ENCODE assay signal across 31 cellular contexts in genomic region chr1:117571496-117571895, GRCh38. TPM values are rescaled to one million over a fixed set of nuclear protein-coding genes. Genes with fewer than 3 reads are reported as not detected.
DNase-seq lines count a peak whose midpoint lies in the region; ATAC-seq, FAIRE-seq and TF ChIP-seq lines count a peak whose summit lies in the region.
"Had no signal": no experiment of that assay in that cellular context is flagged by ENCODE, and none has a peak within 500 bp of the region (broad histone marks: within the 10 kb centered on the region; RNA-seq: fewer than 3 reads in every experiment).

No MANE protein-coding gene starts in this region.

- H3K4me3 ChIP-seq in CD4-positive, CD25-positive, alpha-beta regulatory T cell (ENCODE audit: low read depth, low read length) = no peak overlapping the region
- no peak overlapping the region for H3K4me3 ChIP-seq in small intestine (ENCODE audit: low read depth in 1 of 2, low read length in 2 of 2)
- H3K4me3 ChIP-seq: gastrocnemius medialis, GM23338, left ventricle myocardium inferior, smooth muscle cell had no signal

- no peaks in the 10 kb centered on the region for H3K36me3 Mint-ChIP-seq in CD4-positive, CD25-positive, alpha-beta regulatory T cell
- H3K36me3 Mint-ChIP-seq in T-cell = no peaks in the 10 kb centered on the region
- H3K36me3 Mint-ChIP-seq: mesothelial cell of epicardium; naive thymus-derived CD8-positive, alpha-beta T cell; WTC11 had no signal

- no peak for TF ChIP-seq POLR2A in GM12892 (IDR thresholded peaks at IDR 0.05; ENCODE audit: low read depth, low read length)

- intact Hi-C loops in left colon (cut with DNase I, micrococcal nuclease) = no loop called here

- H3K27ac Mint-ChIP-seq in CD4-positive, CD25-positive, alpha-beta regulatory T cell = peak overlapping the region in 2 of 3 donors; percentile 55 to 71
- H3K27ac Mint-ChIP-seq in T-cell = peak overlapping the region; percentile 1 to 78
- H3K27ac Mint-ChIP-seq: GM23338, mesothelial cell of epicardium, WTC11 had no signal

- POLR2A ChIA-PET in T-cell (lab: Charles Lee) = interaction anchor here in 1 of 2 donors (0.6 kb wide), 1 partner anchor 42 kb away, joined by 3 read pairs; no protein-coding TSS in a partner anchor

- H3K27ac ChIP-seq in CD4-positive, CD25-positive, alpha-beta regulatory T cell (ENCODE audit: insufficient read depth, low read length, poor library complexity, severe bottlenecking) = no peak overlapping the region
- no peak overlapping the region for H3K27ac ChIP-seq in small intestine (ENCODE audit: low read depth in 1 of 2, low read length in 1 of 2)
- H3K27ac ChIP-seq: gastrocnemius medialis, left ventricle myocardium inferior had no signal

- H3K4me1 ChIP-seq in CD4-positive, CD25-positive, alpha-beta regulatory T cell (ENCODE audit: control insufficient read depth, insufficient read depth, low read length, poor library complexity, severe bottlenecking) = peaks cover 20% of the 10 kb centered on the region
- H3K4me1 ChIP-seq in small intestine (ENCODE audit: control insufficient read depth in 2 of 2, insufficient read depth in 1 of 2, low read depth in 1 of 2, low read length in 1 of 2) = no peaks in the 10 kb centered on the region
- H3K4me1 ChIP-seq: gastrocnemius medialis, left ventricle myocardium inferior had no signal

- peaks cover 5 to 35% (median 21%) of the 10 kb centered on the region in 4 donors for H3K4me1 Mint-ChIP-seq in CD4-positive, CD25-positive, alpha-beta regulatory T cell
- peaks cover 21 to 36% (median 25%) of the 10 kb centered on the region in 3 donors for H3K4me1 Mint-ChIP-seq in T-cell

- ATAC-seq in CD4-positive, CD25-positive, alpha-beta regulatory T cell (ENCODE audit: low read depth in 2 of 2) = no peak
- no peak for ATAC-seq in T-cell (replicated peaks in 1 of 4)
- peak; percentile 66 for ATAC-seq in left colon
- no peak for ATAC-seq in GM19324 (IDR thresholded peaks at IDR 0.05; ENCODE audit: low FRiP score, unreplicated experiment)
- ATAC-seq: gastrocnemius medialis; naive thymus-derived CD8-positive, alpha-beta T cell had no signal

- CTCF ChIA-PET in T-cell (lab: Charles Lee) = interaction anchor here in 1 of 2 donors (0.6 kb wide), 1 partner anchor 59 kb away, joined by 8 read pairs; no protein-coding TSS in a partner anchor

- H3K27me3 ChIP-seq in CD4-positive, CD25-positive, alpha-beta regulatory T cell (ENCODE audit: control insufficient read depth, insufficient read depth, low read length) = no peaks in the 10 kb centered on the region
- H3K27me3 ChIP-seq in small intestine (ENCODE audit: control insufficient read depth in 2 of 2, insufficient read depth in 2 of 2, low read length in 2 of 2) = no peaks in the 10 kb centered on the region
- H3K27me3 ChIP-seq: gastrocnemius medialis had no signal

- no peak overlapping the region for H3K4me3 Mint-ChIP-seq in CD4-positive, CD25-positive, alpha-beta regulatory T cell
- H3K4me3 Mint-ChIP-seq in T-cell = no peak overlapping the region
- H3K4me3 Mint-ChIP-seq: GM23338; mesothelial cell of epicardium; naive thymus-derived CD8-positive, alpha-beta T cell; WTC11 had no signal

- H3K27me3 Mint-ChIP-seq in CD4-positive, CD25-positive, alpha-beta regulatory T cell = peaks cover 6% of the 10 kb centered on the region
- no peaks in the 10 kb centered on the region for H3K27me3 Mint-ChIP-seq in T-cell

- H3K36me3 ChIP-seq in CD4-positive, CD25-positive, alpha-beta regulatory T cell (ENCODE audit: control insufficient read depth, insufficient read depth, low read length) = no peaks in the 10 kb centered on the region
- no peaks in the 10 kb centered on the region for H3K36me3 ChIP-seq in small intestine (ENCODE audit: control insufficient read depth in 2 of 2, insufficient read depth in 2 of 2, low read length in 2 of 2)
- H3K36me3 ChIP-seq: gastrocnemius medialis, left ventricle myocardium inferior had no signal

- peak in 1 of 3 donors; percentile 58 for DNase-seq in CD4-positive, CD25-positive, alpha-beta regulatory T cell
- DNase-seq in T-cell (no peak), left colon (peak in 1 of 2 donors; percentile 50), small intestine (peak; percentile 27), cerebellum (ENCODE audit: low spot score) (no peak), GM12892 (ENCODE audit: insufficient read length) (no peak)
- DNase-seq in activated T-cell treated with anti-CD3 and anti-CD28 coated beads, Interleukin-2, amount 50 U/mL, for 1 hour = no peak
- DNase-seq: activated CD8-positive, alpha-beta memory T cell treated with anti-CD3 and anti-CD28 coated beads, Interleukin-2, amount 50 U/mL, for 4 hours; C1 segment of cervical spinal cord; central memory CD4-positive, alpha-beta T cell; dermis blood vessel endothelial cell; hippocampal formation; KG1; left ventricle myocardium inferior; MV-4-11; naive thymus-derived CD8-positive, alpha-beta T cell; NCI-H446 treated with DMSO at 0.1 percent for 48 hours; retina; SHP77; stimulated activated CD4-positive, alpha-beta T cell treated with anti-CD3 and anti-CD28 coated beads, Interleukin-1b, Interleukin-23, amount 100 ng/mL, for 48 hours; stimulated activated CD8-positive, alpha-beta memory T cell treated with anti-CD3 and anti-CD28 coated beads, Interleukin-4, amount 100 ng/mL, for 48 hours; T-helper 9 cell had no signal

- H3K9me3 ChIP-seq in CD4-positive, CD25-positive, alpha-beta regulatory T cell (ENCODE audit: control insufficient read depth in 2 of 2, low read length in 2 of 2) = no peaks in the 10 kb centered on the region
- no peaks in the 10 kb centered on the region for H3K9me3 ChIP-seq in small intestine (ENCODE audit: control insufficient read depth, low read depth)
- H3K9me3 ChIP-seq: gastrocnemius medialis, left ventricle myocardium inferior had no signal

- H3K9me3 Mint-ChIP-seq in CD4-positive, CD25-positive, alpha-beta regulatory T cell = no peaks in the 10 kb centered on the region
- no peaks in the 10 kb centered on the region for H3K9me3 Mint-ChIP-seq in T-cell
- H3K9me3 Mint-ChIP-seq: GM23338; mesothelial cell of epicardium; naive thymus-derived CD8-positive, alpha-beta T cell; WTC11 had no signal

- FAIRE-seq in small intestine (lab: Jason Lieb, UNC) (no peak), GM12892 (lab: Jason Lieb, UNC) (no peak)
- FAIRE-seq: astrocyte, D721Med, HTR-8/SVneo had no signal

- WGBS in small intestine, 3 donors = 27 to 64% (median 36%) methylated on average over 5 of the region's 5 CpGs

RNA-seq across cellular contexts. Expression of gene TENT5C, which starts 34.4 kb away (rescaled TPM):
- total RNA-seq in CD4-positive, CD25-positive, alpha-beta regulatory T cell = 324 TPM
- 10 to 100 TPM; 19.6 to 64.7 (median 33.0) TPM for polyA plus RNA-seq in CD4-positive, CD25-positive, alpha-beta regulatory T cell
- total RNA-seq in T-cell = 100 to 1,000 TPM in 1 of 5 donors, 10 to 100 TPM in 2, 1 to 10 TPM in 2; 7.6 to 133 (median 11.2) TPM
- total RNA-seq in left colon = 10 to 100 TPM; 30.7 to 45.6 TPM
- 1 to 10 TPM; 2.2 to 4.6 (median 3.1) TPM for polyA plus RNA-seq in small intestine
- total RNA-seq in cerebellum = 6.2 TPM
- 1.3 TPM for polyA plus RNA-seq in GM12892 (2012; ENCODE audit: missing spikeins)
